8 cellular contexts compared by ENCODE assay signal in genomic region chr9:129989740-129990139, GRCh38. TPM values are rescaled to one million over a fixed set of nuclear protein-coding genes. Genes with fewer than 3 reads are reported as not detected.
DNase-seq lines count a peak whose midpoint lies in the region; ATAC-seq and TF ChIP-seq lines count a peak whose summit lies in the region.

No MANE protein-coding gene starts in this region.

- no peak for DNase-seq in CD14-positive monocyte (ENCODE audit: low spot score)
- peak; percentile 59 for DNase-seq in HT1080 (ENCODE audit: low read depth)
- DNase-seq in activated naive CD8-positive, alpha-beta T cell treated with anti-CD3 and anti-CD28 coated beads for 36 hours: no peak
- DNase-seq in memory B cell (ENCODE audit: low spot score in 2 of 2): no peak
- no peak for DNase-seq in type B pancreatic cell (ENCODE audit: extremely low spot score, unreplicated experiment)

- TF ChIP-seq CTCF in CD14-positive monocyte (IDR thresholded peaks at IDR 0.05): no peak
- TF ChIP-seq CTCF in type B pancreatic cell (conservative IDR thresholded peaks at IDR 0.05): no peak

- H3K36me3 Mint-ChIP-seq in CD14-positive monocyte: peaks cover 41 to 61% of the 10 kb centered on the region in 2 donors
- H3K36me3 Mint-ChIP-seq in activated naive CD8-positive, alpha-beta T cell treated with anti-CD3 and anti-CD28 coated beads for 36 hours: peaks cover 62% of the 10 kb centered on the region
- H3K36me3 Mint-ChIP-seq in memory B cell: peaks cover 20% of the 10 kb centered on the region
- H3K36me3 Mint-ChIP-seq in type B pancreatic cell: peaks cover 22% of the 10 kb centered on the region

- H3K4me3 Mint-ChIP-seq in CD14-positive monocyte (no peak overlapping the region), memory B cell (peak overlapping the region; percentile 69), type B pancreatic cell (no peak overlapping the region)
- H3K4me3 Mint-ChIP-seq in activated naive CD8-positive, alpha-beta T cell treated with anti-CD3 and anti-CD28 coated beads for 36 hours: no peak overlapping the region

- H3K4me1 Mint-ChIP-seq in CD14-positive monocyte (peaks cover 34% of the 10 kb centered on the region), memory B cell (peaks cover 44% of the 10 kb centered on the region), type B pancreatic cell (ENCODE audit: unreplicated experiment) (peaks cover 13% of the 10 kb centered on the region)
- H3K4me1 Mint-ChIP-seq in activated naive CD8-positive, alpha-beta T cell treated with anti-CD3 and anti-CD28 coated beads for 36 hours: peaks cover 70% of the 10 kb centered on the region

- intact Hi-C loops in CD14-positive monocyte (cut with micrococcal nuclease): loop anchor here in 1 of 2 donors (10.0 kb wide), 1 partner anchor 45 kb away; no protein-coding TSS in a partner anchor

- H3K27ac Mint-ChIP-seq in CD14-positive monocyte (peak overlapping the region in 6 of 7 donors; percentile 62 to 74 (median 70)), memory B cell (peak overlapping the region; percentile 98), type B pancreatic cell (no peak overlapping the region)
- H3K27ac Mint-ChIP-seq in activated naive CD8-positive, alpha-beta T cell treated with anti-CD3 and anti-CD28 coated beads for 36 hours: peak overlapping the region; percentile 79

- H3K27me3 Mint-ChIP-seq in CD14-positive monocyte (ENCODE audit: low read depth in 3 of 3): no peaks in the 10 kb centered on the region
- no peaks in the 10 kb centered on the region for H3K27me3 Mint-ChIP-seq in activated naive CD8-positive, alpha-beta T cell treated with anti-CD3 and anti-CD28 coated beads for 36 hours
- H3K27me3 Mint-ChIP-seq in memory B cell: no peaks in the 10 kb centered on the region
- no peaks in the 10 kb centered on the region for H3K27me3 Mint-ChIP-seq in type B pancreatic cell

- ATAC-seq in memory B cell (ENCODE audit: low read depth) (no peak), GM21619 (IDR thresholded peaks at IDR 0.05; ENCODE audit: unreplicated experiment) (no peak), HG03457 (IDR thresholded peaks at IDR 0.05; ENCODE audit: unreplicated experiment) (no peak), HG03108 (IDR thresholded peaks at IDR 0.05; ENCODE audit: unreplicated experiment) (no peak)

- peaks cover 0 to 4% (median 3%) of the 10 kb centered on the region in 7 donors for H3K9me3 Mint-ChIP-seq in CD14-positive monocyte
- peaks cover 2% of the 10 kb centered on the region for H3K9me3 Mint-ChIP-seq in activated naive CD8-positive, alpha-beta T cell treated with anti-CD3 and anti-CD28 coated beads for 36 hours
- H3K9me3 Mint-ChIP-seq in memory B cell: no peaks in the 10 kb centered on the region
- no peaks in the 10 kb centered on the region for H3K9me3 Mint-ChIP-seq in type B pancreatic cell

RNA-seq across cellular contexts. Expression of gene FNBP1, which starts 53.2 kb away (rescaled TPM):
- 10 to 100 TPM; 51.4 to 60.7 TPM for polyA plus RNA-seq in CD14-positive monocyte
- 13.5 and 18.4 TPM in 2 replicates for total RNA-seq in HT1080 (2014; rRNA removed; shearing (Covaris generic))
- polyA plus RNA-seq in HT1080 (2015; cell fraction: cytosol; rRNA removed): 10.8 and 12.5 TPM in 2 replicates
- 8.2 and 9.2 TPM in 2 replicates for polyA plus RNA-seq in HT1080 (2015; cell fraction: nucleus; rRNA removed)
- 100 to 1,000 TPM; 198 TPM for total RNA-seq in activated naive CD8-positive, alpha-beta T cell treated with anti-CD3 and anti-CD28 coated beads for 36 hours
- total RNA-seq in type B pancreatic cell (ENCODE audit: low replicate concordance): 38.6 and 54.1 TPM in 2 replicates
